ENCODE assay signal across 10 cellular contexts in genomic region chr12:123475256-123475703, GRCh38. TPM values are rescaled to one million over a fixed set of nuclear protein-coding genes. Genes with fewer than 3 reads are reported as not detected.
A peak's percentile ranks its signal among the peaks of the same experiment; 100 is the strongest.
DNase-seq lines count a peak whose midpoint lies in the region; ATAC-seq and TF ChIP-seq lines count a peak whose summit lies in the region.
"Had no signal": no experiment of that assay in that cellular context is flagged by ENCODE, and none has a peak within 500 bp of the region (broad histone marks: within the 10 kb centered on the region; RNA-seq: fewer than 3 reads in every experiment).

No MANE protein-coding gene starts in this region.

- DNase-seq in cardiac muscle cell (ENCODE audit: low read depth in 1 of 2, low spot score in 1 of 2) (no peak), cardiac septum (ENCODE audit: low spot score) (no peak), left kidney (ENCODE audit: low read depth, low spot score) (peak; percentile 92), thyroid gland (peak; percentile 75 to 79), GDM1 (lab: John Stamatoyannopoulos, UW) (no peak), COLO829 (ENCODE audit: low spot score) (no peak)
- DNase-seq: dermis blood vessel endothelial cell, NCI-H2081 treated with DMSO at 0.1 percent for 48 hours had no signal

- intact Hi-C loops in cardiac septum (cut with DNase I) (no loop called here), thyroid gland (cut with DNase I) (loop anchor here (10.0 kb wide), 1 partner anchor 60 kb away; the partner anchor contains the start of gene RILPL1)

- H3K4me3 Mint-ChIP-seq in activated naive CD8-positive, alpha-beta T cell, result peak overlapping the region; percentile 5

- peak overlapping the region; percentile 87 for H3K27ac Mint-ChIP-seq in activated naive CD8-positive, alpha-beta T cell

- TF ChIP-seq CTCF in cardiac muscle cell (IDR thresholded peaks at IDR 0.05; ENCODE audit: low read depth, low read length), result no peak
- TF ChIP-seq CTCF in thyroid gland (IDR thresholded peaks at IDR 0.05), result no peak

- peak in 1 of 2 donors; percentile 36 for TF ChIP-seq POLR2A in thyroid gland (IDR thresholded peaks at IDR 0.05)

- no peaks in the 10 kb centered on the region for H3K9me3 ChIP-seq in cardiac muscle cell (ENCODE audit: low read depth)
- H3K9me3 ChIP-seq in thyroid gland, result no peaks in the 10 kb centered on the region

- H3K36me3 Mint-ChIP-seq in activated naive CD8-positive, alpha-beta T cell, result no peaks in the 10 kb centered on the region

- no peak overlapping the region for H3K4me3 ChIP-seq in cardiac muscle cell
- H3K4me3 ChIP-seq in thyroid gland (replicated peaks in 1 of 3), result no peak overlapping the region

- no peaks in the 10 kb centered on the region for H3K9me3 Mint-ChIP-seq in activated naive CD8-positive, alpha-beta T cell (ENCODE audit: low read depth)

- H3K27ac ChIP-seq in cardiac muscle cell, result peak overlapping the region; percentile 42
- peak overlapping the region; percentile 66 to 91 (median 69) for H3K27ac ChIP-seq in thyroid gland

- no peaks in the 10 kb centered on the region for H3K27me3 ChIP-seq in cardiac muscle cell
- no peaks in the 10 kb centered on the region for H3K27me3 ChIP-seq in thyroid gland

- H3K4me1 ChIP-seq in cardiac muscle cell (ENCODE audit: low read depth) (no peaks in the 10 kb centered on the region), thyroid gland (peaks cover 31 to 69% of the 10 kb centered on the region in 2 donors)

- peaks cover 26% of the 10 kb centered on the region for H3K4me1 Mint-ChIP-seq in activated naive CD8-positive, alpha-beta T cell (ENCODE audit: low read depth)

- H3K27me3 Mint-ChIP-seq in activated naive CD8-positive, alpha-beta T cell, result no peaks in the 10 kb centered on the region

- no peak for ATAC-seq in GM18520 (IDR thresholded peaks at IDR 0.05; ENCODE audit: unreplicated experiment)

- peaks cover 38% of the 10 kb centered on the region for H3K36me3 ChIP-seq in cardiac muscle cell
- peaks cover 0 to 9% of the 10 kb centered on the region in 2 donors for H3K36me3 ChIP-seq in thyroid gland

- WGBS in thyroid gland, 2 donors, result 22 to 38% methylated on average over 15 of the region's 15 CpGs

RNA-seq across cellular contexts. Expression of gene SNRNP35, which starts 17.3 kb away (rescaled TPM):
- total RNA-seq in cardiac muscle cell, result 18.9 and 32.0 TPM in 2 replicates
- polyA plus RNA-seq in cardiac muscle cell, result 36.8 and 41.9 TPM in 2 replicates
- 24.3 TPM for total RNA-seq in cardiac septum
- total RNA-seq in thyroid gland, result 10 to 100 TPM; 19.1 to 36.3 (median 21.4) TPM

RNA-seq across cellular contexts. Expression of gene RILPL2, which starts 38.8 kb away (rescaled TPM):
- total RNA-seq in cardiac muscle cell (2.9 and 3.2 TPM in 2 replicates), cardiac septum (1.6 TPM), thyroid gland (10 to 100 TPM; 10.7 to 15.2 (median 12.7) TPM)
- 4.6 and 5.7 TPM in 2 replicates for polyA plus RNA-seq in cardiac muscle cell

RNA-seq across cellular contexts. Expression of gene RILPL1, which starts 58.2 kb away (rescaled TPM):
- 33.7 and 57.8 TPM in 2 replicates for total RNA-seq in cardiac muscle cell
- polyA plus RNA-seq in cardiac muscle cell, result 68.4 and 69.3 TPM in 2 replicates
- 85.3 TPM for total RNA-seq in cardiac septum
- total RNA-seq in thyroid gland, result 10 to 100 TPM; 22.0 to 37.8 (median 31.6) TPM

Comparison
In these comparisons a context has a peak if more than half of its experiments do, and no peak if none do; other contexts are left out.
1. DNase-seq: peak in left kidney (single experiment) and thyroid gland (2 of 2); none in cardiac muscle cell (0 of 2), cardiac septum (single experiment), GDM1 (single experiment) and COLO829 (single experiment).